Comparison of ENCODE assay signal across 1 cellular context in genomic region chr12:102120564-102120873, GRCh38.
TF ChIP-seq lines count a peak whose summit lies in the region.

No MANE protein-coding gene starts in this region.

TF ChIP-seq in GM12878, 131 proteins besides CTCF, POLR2A, EP300 and RAD21:
- no peak for TF ChIP-seq KAT2A (conservative IDR thresholded peaks at IDR 0.05; ENCODE audit: control insufficient read depth, low read depth, low read length)
- TF ChIP-seq CREB1 (IDR thresholded peaks at IDR 0.05; ENCODE audit: low read depth): no peak
- no peak for TF ChIP-seq JUNB (IDR thresholded peaks at IDR 0.05)
- no peak for TF ChIP-seq DPF2 (IDR thresholded peaks at IDR 0.05)
- no peak for TF ChIP-seq TARDBP (IDR thresholded peaks at IDR 0.05; ENCODE audit: borderline replicate concordance)
- TF ChIP-seq ZNF207 (IDR thresholded peaks at IDR 0.05; ENCODE audit: borderline replicate concordance): no peak
- no peak for TF ChIP-seq FOXM1 (IDR thresholded peaks at IDR 0.05; ENCODE audit: low read depth, low read length)
- no peak for TF ChIP-seq MAX (IDR thresholded peaks at IDR 0.05; ENCODE audit: low read depth, low read length)
- no peak for TF ChIP-seq MTA3 (IDR thresholded peaks at IDR 0.05; ENCODE audit: borderline replicate concordance, low read length)
- TF ChIP-seq PAX5 (IDR thresholded peaks at IDR 0.05; ENCODE audit: borderline replicate concordance, low read depth, low read length): no peak
- no peak for TF ChIP-seq NR2F1 (conservative IDR thresholded peaks at IDR 0.05)
- TF ChIP-seq ASH2L (IDR thresholded peaks at IDR 0.05; ENCODE audit: borderline replicate concordance, low read depth): no peak
- TF ChIP-seq YBX1 (IDR thresholded peaks at IDR 0.05): no peak
